ENCODE assay signal across 8 cellular contexts in the genomic region with DNA sequence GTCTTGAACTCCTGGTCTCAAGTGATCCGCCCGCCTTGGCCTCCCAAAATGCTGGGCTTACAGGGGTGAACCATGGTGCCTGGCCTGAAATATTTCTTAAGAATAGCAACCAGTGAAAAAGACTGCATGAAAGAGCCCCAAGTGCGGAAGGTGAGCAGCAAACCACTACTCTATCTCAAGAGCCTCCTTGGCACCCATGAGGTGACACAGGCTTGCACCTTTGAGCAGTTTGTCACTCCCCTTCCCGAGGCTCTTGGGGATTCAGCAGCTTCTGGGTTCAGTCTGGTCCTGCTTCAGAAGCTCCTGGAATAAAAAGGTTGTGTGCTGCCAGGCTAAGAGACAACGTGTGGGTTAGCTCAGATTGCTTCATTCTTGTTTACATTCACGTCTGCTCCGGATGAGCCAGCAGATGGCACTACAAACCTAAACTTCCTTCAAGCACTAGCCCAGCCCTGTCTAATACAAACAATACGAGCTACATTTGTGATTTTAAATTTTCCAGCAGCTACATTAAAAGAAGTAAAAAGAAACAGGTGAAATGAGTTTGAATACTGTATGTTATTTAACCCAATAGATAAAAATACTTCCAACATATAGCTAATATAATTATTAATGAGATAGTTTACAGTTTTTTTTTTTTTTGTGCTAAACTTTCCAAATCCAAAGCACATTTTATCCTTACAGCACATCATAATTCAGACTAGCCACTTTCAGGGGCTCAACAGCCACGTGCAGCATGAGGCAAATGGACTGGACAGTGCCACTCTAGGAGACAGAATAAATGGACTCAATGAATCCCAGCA. TPM values are rescaled to one million over a fixed set of nuclear protein-coding genes. Genes with fewer than 3 reads are reported as not detected.
DNase-seq lines count a peak whose midpoint lies in the region; ATAC-seq and TF ChIP-seq lines count a peak whose summit lies in the region.

No MANE protein-coding gene starts in this region.

- H3K4me1 Mint-ChIP-seq in activated CD4-positive, alpha-beta T cell treated with anti-CD3 and anti-CD28 coated beads for 36 hours = peaks cover 60% of the 10 kb centered on the region

- no TSS peak for BruUV-seq in A673 (replicated peaks; lab: Mats Ljungman, UMichigan)

- intact Hi-C loops in A673 (cut with micrococcal nuclease; ENCODE audit: unreplicated experiment) = loop anchor here (1.0 to 10.0 kb wide), 3 partner anchors 354 to 539 kb away; partner anchors contain the start of gene BACH2
- intact Hi-C loops in activated CD4-positive, alpha-beta T cell treated with anti-CD3 and anti-CD28 coated beads for 36 hours (cut with DNase I, micrococcal nuclease) = loop anchor here (1.0 to 5.0 kb wide), 7 partner anchors 52 to 539 kb away; no protein-coding TSS in a partner anchor

- H3K4me1 ChIP-seq in A673 (ENCODE audit: insufficient read depth, low read length, poor library complexity, severe bottlenecking) = no peaks in the 10 kb centered on the region

- ATAC-seq in GM18517 (IDR thresholded peaks at IDR 0.05; ENCODE audit: unreplicated experiment) (peak; percentile 93), HG03280 (IDR thresholded peaks at IDR 0.05; ENCODE audit: unreplicated experiment) (peak; percentile 77), left lobe of liver (peak; percentile 93)
- peak; percentile 80 for ATAC-seq in activated CD4-positive, alpha-beta T cell treated with anti-CD3 and anti-CD28 coated beads for 36 hours

- POLR2A ChIA-PET in A673 (lab: Charles Lee; ENCODE audit: low non-redundant PET) = no interaction called here
- POLR2A ChIA-PET in activated CD4-positive, alpha-beta T cell treated with anti-CD3 and anti-CD28 coated beads for 36 hours (lab: Charles Lee) = interaction anchor here (0.7 to 1.0 kb wide), 4 partner anchors 17 to 526 kb away, joined by 3 to 7 read pairs (median 5); no protein-coding TSS in a partner anchor

- H3K4me3 ChIP-seq in A673 (ENCODE audit: low read depth, low read length, poor library complexity, severe bottlenecking) (no peak overlapping the region), choroid plexus epithelial cell (ENCODE audit: low read depth, low read length) (no peak overlapping the region)

- H3K27ac Mint-ChIP-seq in activated CD4-positive, alpha-beta T cell treated with anti-CD3 and anti-CD28 coated beads for 36 hours = peak overlapping the region; percentile 47

- peak; percentile 81 for TF ChIP-seq CTCF in A673 (conservative IDR thresholded peaks at IDR 0.05; ENCODE audit: low read depth, low read length)
- TF ChIP-seq CTCF in choroid plexus epithelial cell (conservative IDR thresholded peaks at IDR 0.05; ENCODE audit: low read depth, low read length) = peak; percentile 88

- H3K27me3 ChIP-seq in A673 (replicated peaks; ENCODE audit: insufficient read depth, low read depth, low read length, poor library complexity) = no peaks in the 10 kb centered on the region

- no peaks in the 10 kb centered on the region for H3K27me3 Mint-ChIP-seq in activated CD4-positive, alpha-beta T cell treated with anti-CD3 and anti-CD28 coated beads for 36 hours

- no peaks in the 10 kb centered on the region for H3K9me3 Mint-ChIP-seq in activated CD4-positive, alpha-beta T cell treated with anti-CD3 and anti-CD28 coated beads for 36 hours (ENCODE audit: low read depth)

- H3K9me3 ChIP-seq in A673 (ENCODE audit: low read depth, low read length, poor library complexity, severe bottlenecking) = no peaks in the 10 kb centered on the region

- H3K36me3 ChIP-seq in A673 (ENCODE audit: insufficient read depth, low read length, poor library complexity, severe bottlenecking) = no peaks in the 10 kb centered on the region

- H3K36me3 Mint-ChIP-seq in activated CD4-positive, alpha-beta T cell treated with anti-CD3 and anti-CD28 coated beads for 36 hours (ENCODE audit: low read depth) = peaks cover 89% of the 10 kb centered on the region

- CTCF ChIA-PET in A673 (lab: Charles Lee) = interaction anchor here (0.6 to 1.5 kb wide), 15 partner anchors 25 to 647 kb away, joined by 3 to 36 read pairs (median 4); no protein-coding TSS in a partner anchor
- CTCF ChIA-PET in activated CD4-positive, alpha-beta T cell treated with anti-CD3 and anti-CD28 coated beads for 36 hours (lab: Charles Lee) = interaction anchor here (0.5 to 2.6 kb wide), 75 partner anchors 8 to 647 kb away, joined by 3 to 24 read pairs (median 4); partner anchors contain the start of genes MAP3K7 and MDN1

- no peak overlapping the region for H3K4me3 Mint-ChIP-seq in activated CD4-positive, alpha-beta T cell treated with anti-CD3 and anti-CD28 coated beads for 36 hours

- DNase-seq in A673 (ENCODE audit: low spot score) = peak; percentile 82
- peak; percentile 34 for DNase-seq in NCI-H510A (lab: John Stamatoyannopoulos, UW)
- peak; percentile 80 for DNase-seq in activated CD4-positive, alpha-beta T cell treated with anti-CD3 and anti-CD28 coated beads for 36 hours
- DNase-seq in choroid plexus epithelial cell (ENCODE audit: low read depth) = peak; percentile 94
- peak; percentile 76 for DNase-seq in left lobe of liver (ENCODE audit: low spot score)
- peak in 2 of 3 experiments; percentile 31 to 35 for DNase-seq in stimulated activated CD4-positive, alpha-beta T cell treated with anti-CD3 and anti-CD28 coated beads, TNF-alpha, amount 100 ng/mL, for 4 hours (ENCODE audit: low read depth in 3 of 3)

- no peak overlapping the region for H3K27ac ChIP-seq in A673 (ENCODE audit: low read depth, low read length, poor library complexity, severe bottlenecking)

RNA-seq across cellular contexts. Expression of gene GJA10, which starts 46.2 kb away (rescaled TPM):
- total RNA-seq in A673 (2021) (not detected in 2 replicates), left lobe of liver (not detected)
- not detected for total RNA-seq in activated CD4-positive, alpha-beta T cell treated with anti-CD3 and anti-CD28 coated beads for 36 hours

Comparison
In these comparisons a context has a peak if more than half of its experiments do, and no peak if none do; other contexts are left out.
1. DNase-seq: peak in every context shown above with its lines; median percentile 94 in choroid plexus epithelial cell; 82 in A673; 80 in activated CD4-positive, alpha-beta T cell treated with anti-CD3 and anti-CD28 coated beads for 36 hours; 76 in left lobe of liver; 34 in NCI-H510A; 33 in stimulated activated CD4-positive, alpha-beta T cell treated with anti-CD3 and anti-CD28 coated beads, TNF-alpha, amount 100 ng/mL, for 4 hours.